Comparison of ENCODE assay signal across 8 cellular contexts in genomic region chr9:32603914-32604852, GRCh38. TPM values are rescaled to one million over a fixed set of nuclear protein-coding genes. Genes with fewer than 3 reads are reported as not detected.
DNase-seq lines count a peak whose midpoint lies in the region; ATAC-seq and TF ChIP-seq lines count a peak whose summit lies in the region.

No MANE protein-coding gene starts in this region.

- H3K9me3 Mint-ChIP-seq in stimulated activated naive B cell treated with anti-CD40 and anti-IgM and Interleukin-4, amounts not matched to agents 10 μg/mL and 1 μg/mL and 100 μg/mL, for 72 hours, result peaks cover 6 to 9% of the 10 kb centered on the region in 2 donors

- peaks cover 6 to 8% of the 10 kb centered on the region in 2 donors for H3K4me1 Mint-ChIP-seq in stimulated activated naive B cell treated with anti-CD40 and anti-IgM and Interleukin-4, amounts not matched to agents 10 μg/mL and 1 μg/mL and 100 μg/mL, for 72 hours

- DNase-seq in NCI-H82 (lab: John Stamatoyannopoulos, UW), result peak; percentile 69
- no peak for DNase-seq in NCI-H82 treated with DMSO at 0.1 percent for 48 hours (lab: John Stamatoyannopoulos, UW; ENCODE audit: unreplicated experiment)
- peak; percentile 93 for DNase-seq in RWPE1 (ENCODE audit: low spot score)
- DNase-seq in stimulated activated naive B cell treated with anti-CD40 and anti-IgM and Interleukin-4, amounts not matched to agents 10 μg/mL and 1 μg/mL and 100 μg/mL, for 72 hours, result no peak
- DNase-seq in mucosa of gallbladder (ENCODE audit: low spot score), result no peak
- no peak for DNase-seq in psoas muscle
- DNase-seq in foreskin fibroblast, result no peak

- H3K4me1 ChIP-seq in psoas muscle, result no peaks in the 10 kb centered on the region

- H3K27ac ChIP-seq in RWPE1, result no peak overlapping the region
- H3K27ac ChIP-seq in psoas muscle, result no peak overlapping the region

- CTCF ChIA-PET in RWPE1 (lab: Yijun Ruan, JAX), result interaction anchor here (0.5 to 1.6 kb wide), 6 partner anchors 15 to 799 kb away, joined by 3 to 4 read pairs (median 3); no protein-coding TSS in a partner anchor

- ATAC-seq in HG02885 (IDR thresholded peaks at IDR 0.05; ENCODE audit: poor library complexity, unreplicated experiment) (peak; percentile 82), psoas muscle (no peak)
- peak; percentile 55 to 75 for ATAC-seq in stimulated activated naive B cell treated with anti-CD40 and anti-IgM and Interleukin-4, amounts not matched to agents 10 μg/mL and 1 μg/mL and 100 μg/mL, for 72 hours (replicated peaks)

- intact Hi-C loops in psoas muscle (cut with DNase I), result no loop called here

- no peaks in the 10 kb centered on the region for H3K9me3 ChIP-seq in psoas muscle

- no peak overlapping the region for H3K27ac Mint-ChIP-seq in stimulated activated naive B cell treated with anti-CD40 and anti-IgM and Interleukin-4, amounts not matched to agents 10 μg/mL and 1 μg/mL and 100 μg/mL, for 72 hours

- H3K4me3 Mint-ChIP-seq in stimulated activated naive B cell treated with anti-CD40 and anti-IgM and Interleukin-4, amounts not matched to agents 10 μg/mL and 1 μg/mL and 100 μg/mL, for 72 hours, result no peak overlapping the region

- no peak overlapping the region for H3K4me3 ChIP-seq in psoas muscle
- no peak overlapping the region for H3K4me3 ChIP-seq in foreskin fibroblast (ENCODE audit: low read depth in 1 of 2, low read length in 2 of 2)

- no peaks in the 10 kb centered on the region for H3K36me3 Mint-ChIP-seq in stimulated activated naive B cell treated with anti-CD40 and anti-IgM and Interleukin-4, amounts not matched to agents 10 μg/mL and 1 μg/mL and 100 μg/mL, for 72 hours

- POLR2A ChIA-PET in RWPE1 (lab: Yijun Ruan, JAX; ENCODE audit: low non-redundant PET), result no interaction called here

- TF ChIP-seq CTCF in RWPE1 (conservative IDR thresholded peaks at IDR 0.05; ENCODE audit: low read depth), result no peak
- no peak for TF ChIP-seq CTCF in psoas muscle (IDR thresholded peaks at IDR 0.05)
- no peak for TF ChIP-seq CTCF in foreskin fibroblast (IDR thresholded peaks at IDR 0.05; ENCODE audit: low read depth, low read length)

- peaks cover 0 to 3% (median 2%) of the 10 kb centered on the region in 3 donors for H3K27me3 ChIP-seq in psoas muscle (ENCODE audit: insufficient read depth in 3 of 3, low read length in 2 of 3)

- H3K27me3 Mint-ChIP-seq in stimulated activated naive B cell treated with anti-CD40 and anti-IgM and Interleukin-4, amounts not matched to agents 10 μg/mL and 1 μg/mL and 100 μg/mL, for 72 hours, result peaks cover 18 to 28% of the 10 kb centered on the region in 2 donors

- no peaks in the 10 kb centered on the region for H3K36me3 ChIP-seq in psoas muscle (ENCODE audit: insufficient read depth in 1 of 2, low read depth in 1 of 2)

- WGBS in psoas muscle, 3 donors, result 65 to 66% (median 66%) methylated on average over 12 of the region's 12 CpGs

RNA-seq across cellular contexts. Expression of gene NDUFB6, which starts 31.2 kb away (rescaled TPM):
- total RNA-seq in mucosa of gallbladder (46.8 TPM), psoas muscle (10 to 100 TPM; 59.6 to 75.4 (median 64.3) TPM)
- polyA plus RNA-seq in psoas muscle, result 10 to 100 TPM; 81.3 to 90.8 (median 88.5) TPM

RNA-seq across cellular contexts. Expression of gene TAF1L, which starts 31.3 kb away (rescaled TPM):
- 0.03 TPM for total RNA-seq in mucosa of gallbladder
- not detected for total RNA-seq in psoas muscle
- under 1 TPM in 1 of 3 donors, not detected in 2; under 0.01 TPM for polyA plus RNA-seq in psoas muscle

RNA-seq across cellular contexts. Expression of gene TOPORS, which starts 51.8 kb away (rescaled TPM):
- total RNA-seq in mucosa of gallbladder, result 15.5 TPM
- total RNA-seq in psoas muscle, result 10 to 100 TPM in 2 of 4 donors, 1 to 10 TPM in 2; 7.2 to 12.1 (median 9.1) TPM
- polyA plus RNA-seq in psoas muscle, result 1 to 10 TPM; 6.2 to 9.8 (median 7.0) TPM

RNA-seq across cellular contexts. Expression of gene SMIM27, which starts 52.1 kb away (rescaled TPM):
- total RNA-seq in mucosa of gallbladder (13.0 TPM), psoas muscle (10 to 100 TPM; 11.7 to 21.6 (median 16.1) TPM)
- 1 to 10 TPM; 4.5 to 9.3 (median 8.5) TPM for polyA plus RNA-seq in psoas muscle

Comparison
In these comparisons a context has a peak if more than half of its experiments do, and no peak if none do; other contexts are left out.
1. DNase-seq: peak in NCI-H82 (single experiment) and RWPE1 (single experiment); none in NCI-H82 treated with DMSO at 0.1 percent for 48 hours (single experiment), stimulated activated naive B cell treated with anti-CD40 and anti-IgM and Interleukin-4, amounts not matched to agents 10 μg/mL and 1 μg/mL and 100 μg/mL, for 72 hours (single experiment), mucosa of gallbladder (single experiment), psoas muscle (0 of 2) and foreskin fibroblast (0 of 2).
2. ATAC-seq: peak in HG02885 (single experiment) and stimulated activated naive B cell treated with anti-CD40 and anti-IgM and Interleukin-4, amounts not matched to agents 10 μg/mL and 1 μg/mL and 100 μg/mL, for 72 hours (2 of 2); none in psoas muscle (0 of 4).